ENCODE assay signal across 9 cellular contexts in the genomic region with DNA sequence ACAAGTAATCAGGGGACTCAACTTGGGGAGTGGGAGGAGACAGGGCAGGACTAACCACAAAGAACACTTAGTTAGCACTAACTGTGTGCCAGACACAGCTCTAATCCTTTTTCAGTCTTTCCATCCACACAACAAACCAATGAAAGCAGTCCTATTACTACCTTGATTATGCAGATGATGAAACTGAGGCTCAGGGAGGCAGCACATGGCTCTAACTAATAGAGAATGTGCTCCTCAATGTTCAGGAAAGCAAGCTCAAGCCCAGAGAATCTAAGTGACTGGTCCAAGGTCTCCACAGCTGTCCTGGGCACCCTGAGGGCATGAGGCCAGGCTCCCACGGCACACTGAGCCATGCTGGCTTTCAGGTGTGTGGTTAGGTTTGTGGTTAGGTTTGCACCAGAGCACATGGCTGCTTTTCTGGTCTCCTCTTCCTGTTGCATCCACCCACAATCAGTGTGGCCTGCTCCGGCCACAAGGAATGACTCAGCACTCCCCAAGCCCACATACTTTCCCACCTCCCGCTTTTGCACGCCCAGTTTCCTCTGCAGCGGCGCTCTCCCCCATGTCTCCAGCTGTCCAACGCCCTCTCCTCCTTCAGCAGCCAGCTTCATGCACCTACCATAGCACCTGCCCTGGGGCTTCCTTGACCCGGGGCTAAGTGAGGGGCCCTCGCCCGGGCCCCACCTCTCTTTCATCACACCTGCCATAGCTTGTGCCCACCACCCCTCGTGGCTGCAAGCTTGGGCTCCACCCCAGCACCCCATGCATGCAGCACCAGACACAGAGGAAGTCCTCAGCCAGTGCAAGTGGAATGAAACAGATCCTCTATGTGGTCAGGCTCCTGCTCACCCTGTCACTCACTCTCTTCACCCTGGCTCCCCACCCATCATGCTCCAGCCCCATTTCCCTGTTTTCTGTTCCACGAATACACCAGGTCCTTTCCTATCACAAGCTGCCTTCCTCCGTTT.
DNase-seq lines count a peak whose midpoint lies in the region; ATAC-seq and TF ChIP-seq lines count a peak whose summit lies in the region.
"Had no signal": no experiment of that assay in that cellular context is flagged by ENCODE, and none has a peak within 500 bp of the region (broad histone marks: within the 10 kb centered on the region; RNA-seq: fewer than 3 reads in every experiment).

No MANE protein-coding gene starts in this region.

- no TSS peak for BruUV-seq in MCF 10A (replicated peaks; lab: Mats Ljungman, UMichigan)

- intact Hi-C loops in MCF 10A (cut with micrococcal nuclease) (no loop called here), breast epithelium (cut with DNase I; ENCODE audit: low total_unique reads) (no loop called here), aorta (cut with DNase I) (no loop called here)
- intact Hi-C loops in dendritic cell treated with granulocyte-macrophage colony-stimulating factor and Interleukin-4, amounts not matched to agents 40 ng/mL and 50 ng/mL, for 4 days (cut with micrococcal nuclease) = no loop called here

- H3K27me3 ChIP-seq in breast epithelium (peaks cover 0 to 9% of the 10 kb centered on the region in 2 donors), aorta (ENCODE audit: control insufficient read depth in 1 of 2, insufficient read depth in 2 of 2, low read length in 1 of 2) (peaks cover 0 to 1% of the 10 kb centered on the region in 2 donors)

- ATAC-seq in HG02678 (IDR thresholded peaks at IDR 0.05; ENCODE audit: unreplicated experiment) = peak; percentile 87
- ATAC-seq in aorta (ENCODE audit: low FRiP score) = peak; percentile 19

- no peaks in the 10 kb centered on the region for H3K9me3 Mint-ChIP-seq in MCF 10A (ENCODE audit: unreplicated experiment)
- peaks cover 17% of the 10 kb centered on the region for H3K9me3 Mint-ChIP-seq in dendritic cell treated with granulocyte-macrophage colony-stimulating factor and Interleukin-4, amounts not matched to agents 40 ng/mL and 50 ng/mL, for 4 days

- no peaks in the 10 kb centered on the region for H3K36me3 Mint-ChIP-seq in MCF 10A (ENCODE audit: insufficient read depth, unreplicated experiment)
- H3K36me3 Mint-ChIP-seq in dendritic cell treated with granulocyte-macrophage colony-stimulating factor and Interleukin-4, amounts not matched to agents 40 ng/mL and 50 ng/mL, for 4 days (ENCODE audit: low read depth) = no peaks in the 10 kb centered on the region

- H3K27me3 Mint-ChIP-seq in MCF 10A (ENCODE audit: insufficient read depth, unreplicated experiment) = peaks cover 58% of the 10 kb centered on the region
- peaks cover 74% of the 10 kb centered on the region for H3K27me3 Mint-ChIP-seq in dendritic cell treated with granulocyte-macrophage colony-stimulating factor and Interleukin-4, amounts not matched to agents 40 ng/mL and 50 ng/mL, for 4 days

- POLR2A ChIA-PET in MCF 10A (lab: Yijun Ruan, JAX) = interaction anchor here (0.6 kb wide), 1 partner anchor 440 kb away, joined by 3 read pairs; no protein-coding TSS in a partner anchor

- no peak for TF ChIP-seq POLR2A in breast epithelium (IDR thresholded peaks at IDR 0.05)

- no peak overlapping the region for H3K27ac ChIP-seq in breast epithelium
- H3K27ac ChIP-seq in aorta (ENCODE audit: low read depth in 1 of 2, low read length in 2 of 2) = no peak overlapping the region

- no peak for TF ChIP-seq CTCF in MCF 10A (IDR thresholded peaks at IDR 0.05; ENCODE audit: unreplicated experiment)
- TF ChIP-seq CTCF in breast epithelium (IDR thresholded peaks at IDR 0.05) = no peak

- 66 to 78% methylated on average over 13 of the region's 13 CpGs for whole genome bisulfite sequencing in aorta, 2 donors

- no peaks in the 10 kb centered on the region for H3K9me3 ChIP-seq in breast epithelium
- no peaks in the 10 kb centered on the region for H3K9me3 ChIP-seq in aorta (ENCODE audit: control insufficient read depth, low read length)

- H3K4me3 ChIP-seq in breast epithelium = no peak overlapping the region
- H3K4me3 ChIP-seq in aorta (ENCODE audit: low read length in 2 of 2) = no peak overlapping the region

- H3K4me1 Mint-ChIP-seq in MCF 10A (ENCODE audit: insufficient read depth, unreplicated experiment) = peaks cover 18% of the 10 kb centered on the region
- H3K4me1 Mint-ChIP-seq in dendritic cell treated with granulocyte-macrophage colony-stimulating factor and Interleukin-4, amounts not matched to agents 40 ng/mL and 50 ng/mL, for 4 days (ENCODE audit: low read depth) = peaks cover 46% of the 10 kb centered on the region
- H3K4me1 Mint-ChIP-seq: brain had no signal

- CTCF ChIA-PET in MCF 10A (lab: Yijun Ruan, JAX) = interaction anchor here (2.0 kb wide), 1 partner anchor 17 kb away, joined by 4 read pairs; no protein-coding TSS in a partner anchor

- H3K36me3 ChIP-seq in breast epithelium (no peaks in the 10 kb centered on the region), aorta (ENCODE audit: control insufficient read depth in 1 of 2, insufficient read depth in 2 of 2, low read length in 1 of 2) (no peaks in the 10 kb centered on the region)

- DNase-seq in MCF 10A (ENCODE audit: unreplicated experiment) (peak; percentile 87), breast epithelium (ENCODE audit: low spot score in 2 of 2) (no peak), NAMALWA (ENCODE audit: low spot score) (peak; percentile 4), aorta (no peak), DMS153 (lab: John Stamatoyannopoulos, UW) (no peak), ureter (ENCODE audit: low spot score) (no peak)

- H3K4me1 ChIP-seq in breast epithelium = no peaks in the 10 kb centered on the region
- H3K4me1 ChIP-seq in aorta (ENCODE audit: control insufficient read depth in 1 of 2, insufficient read depth in 2 of 2, low read length in 2 of 2) = no peaks in the 10 kb centered on the region

- H3K27ac Mint-ChIP-seq in MCF 10A (ENCODE audit: low read depth, unreplicated experiment) = no peak overlapping the region
- H3K27ac Mint-ChIP-seq in dendritic cell treated with granulocyte-macrophage colony-stimulating factor and Interleukin-4, amounts not matched to agents 40 ng/mL and 50 ng/mL, for 4 days = peak overlapping the region; percentile 28
- H3K27ac Mint-ChIP-seq: brain had no signal

- H3K4me3 Mint-ChIP-seq in MCF 10A (ENCODE audit: unreplicated experiment) = no peak overlapping the region
- peak overlapping the region; percentile 28 for H3K4me3 Mint-ChIP-seq in dendritic cell treated with granulocyte-macrophage colony-stimulating factor and Interleukin-4, amounts not matched to agents 40 ng/mL and 50 ng/mL, for 4 days
- H3K4me3 Mint-ChIP-seq: brain had no signal

Comparison
In these comparisons a context has a peak if more than half of its experiments do, and no peak if none do; other contexts are left out.
1. DNase-seq: peak in MCF 10A (single experiment) and NAMALWA (single experiment); none in breast epithelium (0 of 2), aorta (0 of 2), DMS153 (single experiment) and ureter (single experiment).